14 cellular contexts compared by ENCODE assay signal in genomic region chr9:111178361-111179043, GRCh38.
DNase-seq lines count a peak whose midpoint lies in the region; ATAC-seq, FAIRE-seq and TF ChIP-seq lines count a peak whose summit lies in the region.
"Had no signal": no experiment of that assay in that cellular context is flagged by ENCODE, and none has a peak within 500 bp of the region (broad histone marks: within the 10 kb centered on the region; RNA-seq: fewer than 3 reads in every experiment).

No MANE protein-coding gene starts in this region.

- CTCF ChIA-PET in AG04450 (lab: Charles Lee): no interaction called here

- ATAC-seq in GM19452 (IDR thresholded peaks at IDR 0.05; ENCODE audit: unreplicated experiment): no peak
- ATAC-seq: K562 had no signal

- no peak overlapping the region for H3K27ac ChIP-seq in AG04450 (ENCODE audit: low read depth, low read length)
- H3K27ac ChIP-seq: left ventricle myocardium inferior, prostate gland had no signal

- H3K27me3 ChIP-seq in AG04450 (ENCODE audit: control insufficient read depth, insufficient read depth, low read length): no peaks in the 10 kb centered on the region

- POLR2A ChIA-PET in AG04450 (lab: Yijun Ruan, JAX): interaction anchor here (0.5 kb wide), 1 partner anchor 10 kb away, joined by 3 read pairs; no protein-coding TSS in a partner anchor

- peak; percentile 45 for FAIRE-seq in H54 (lab: Jason Lieb, UNC)
- FAIRE-seq in islet of Langerhans (lab: Jason Lieb, UNC): peak; percentile 5
- FAIRE-seq: D721Med, K562, urothelium cell line had no signal

- no peak for TF ChIP-seq POLR2A in H54 (IDR thresholded peaks at IDR 0.05; ENCODE audit: low read depth, low read length)

- TF ChIP-seq CTCF in AG04450 (IDR thresholded peaks at IDR 0.05; ENCODE audit: low read depth, low read length): no peak

- DNase-seq in AG04450 (ENCODE audit: low read depth, low spot score) (peak; percentile 84), H54 (ENCODE audit: insufficient read length, low spot score) (no peak), amniotic epithelial cell (ENCODE audit: low read depth) (peak; percentile 88), C1 segment of cervical spinal cord (lab: John Stamatoyannopoulos, UW) (no peak), SIG-M5 (lab: John Stamatoyannopoulos, UW) (no peak), ureter (ENCODE audit: low spot score) (no peak)
- DNase-seq: left ventricle myocardium inferior, NCI-H345 had no signal

- no peaks in the 10 kb centered on the region for H3K9me3 ChIP-seq in AG04450 (ENCODE audit: control insufficient read depth, insufficient read depth, low read length)
- H3K9me3 ChIP-seq: prostate gland had no signal

- no peak overlapping the region; the same call in 1 of the 2 replicates for H3K4me3 ChIP-seq in AG04450 (ENCODE audit: low read depth, low read length)
- H3K4me3 ChIP-seq: K562, left ventricle myocardium inferior, prostate gland had no signal

Comparison
In these comparisons a context has a peak if more than half of its experiments do, and no peak if none do; other contexts are left out.
1. DNase-seq: peak in AG04450 (single experiment) and amniotic epithelial cell (single experiment); none in H54 (single experiment), C1 segment of cervical spinal cord (0 of 14), SIG-M5 (single experiment) and ureter (single experiment).